Comparison of ENCODE assay signal across 1 cellular context in the genomic region with DNA sequence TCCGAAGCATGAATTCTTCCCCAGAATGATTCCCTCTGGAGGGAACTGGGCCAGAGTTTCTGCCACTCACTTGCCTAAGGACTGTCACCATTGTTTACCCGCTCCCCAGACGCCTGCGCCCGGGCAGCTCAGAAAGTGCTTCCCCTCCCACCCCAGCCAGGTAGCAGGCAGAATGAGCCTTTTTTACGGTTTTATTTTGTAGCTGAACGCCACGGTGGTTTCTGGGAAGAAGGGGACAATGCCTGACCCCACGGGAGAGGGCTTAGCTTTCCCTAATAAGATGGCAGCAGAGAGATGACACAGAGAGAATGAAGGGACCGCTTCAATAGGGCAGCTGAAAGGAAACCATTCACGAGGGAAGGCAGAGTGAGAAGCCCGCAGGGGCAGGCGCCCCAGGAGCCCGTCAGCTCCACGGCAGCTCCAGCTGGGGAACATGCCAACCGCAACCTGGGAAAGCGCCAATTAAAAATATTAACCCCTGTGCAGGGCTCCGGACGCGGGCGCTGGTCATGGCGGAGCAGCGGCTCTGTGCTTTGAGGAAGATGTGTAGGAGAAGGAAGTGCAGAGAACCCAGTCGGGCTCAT.
TF ChIP-seq lines count a peak whose summit lies in the region.

No MANE protein-coding gene starts in this region.

TF ChIP-seq in HepG2, 621 proteins besides CTCF, POLR2A, EP300 and RAD21 (continued from another document):
- TF ChIP-seq, protein P1, sequence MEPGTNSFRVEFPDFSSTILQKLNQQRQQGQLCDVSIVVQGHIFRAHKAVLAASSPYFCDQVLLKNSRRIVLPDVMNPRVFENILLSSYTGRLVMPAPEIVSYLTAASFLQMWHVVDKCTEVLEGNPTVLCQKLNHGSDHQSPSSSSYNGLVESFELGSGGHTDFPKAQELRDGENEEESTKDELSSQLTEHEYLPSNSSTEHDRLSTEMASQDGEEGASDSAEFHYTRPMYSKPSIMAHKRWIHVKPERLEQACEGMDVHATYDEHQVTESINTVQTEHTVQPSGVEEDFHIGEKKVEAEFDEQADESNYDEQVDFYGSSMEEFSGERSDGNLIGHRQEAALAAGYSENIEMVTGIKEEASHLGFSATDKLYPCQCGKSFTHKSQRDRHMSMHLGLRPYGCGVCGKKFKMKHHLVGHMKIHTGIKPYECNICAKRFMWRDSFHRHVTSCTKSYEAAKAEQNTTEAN (CRISPR knock-in tag; conservative IDR thresholded peaks at IDR 0.05): no peak
- TF ChIP-seq, protein P2, sequence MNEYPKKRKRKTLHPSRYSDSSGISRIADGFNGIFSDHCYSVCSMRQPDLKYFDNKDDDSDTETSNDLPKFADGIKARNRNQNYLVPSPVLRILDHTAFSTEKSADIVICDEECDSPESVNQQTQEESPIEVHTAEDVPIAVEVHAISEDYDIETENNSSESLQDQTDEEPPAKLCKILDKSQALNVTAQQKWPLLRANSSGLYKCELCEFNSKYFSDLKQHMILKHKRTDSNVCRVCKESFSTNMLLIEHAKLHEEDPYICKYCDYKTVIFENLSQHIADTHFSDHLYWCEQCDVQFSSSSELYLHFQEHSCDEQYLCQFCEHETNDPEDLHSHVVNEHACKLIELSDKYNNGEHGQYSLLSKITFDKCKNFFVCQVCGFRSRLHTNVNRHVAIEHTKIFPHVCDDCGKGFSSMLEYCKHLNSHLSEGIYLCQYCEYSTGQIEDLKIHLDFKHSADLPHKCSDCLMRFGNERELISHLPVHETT (CRISPR knock-in tag; conservative IDR thresholded peaks at IDR 0.05): no peak
- no peak for TF ChIP-seq RFXAP (CRISPR knock-in tag; IDR thresholded peaks at IDR 0.05; ENCODE audit: borderline replicate concordance)
- TF ChIP-seq TFAP4 (IDR thresholded peaks at IDR 0.05; ENCODE audit: borderline replicate concordance, low read depth): no peak
- TF ChIP-seq ZNF12 (CRISPR knock-in tag; IDR thresholded peaks at IDR 0.05): no peak
- TF ChIP-seq, protein P3, sequence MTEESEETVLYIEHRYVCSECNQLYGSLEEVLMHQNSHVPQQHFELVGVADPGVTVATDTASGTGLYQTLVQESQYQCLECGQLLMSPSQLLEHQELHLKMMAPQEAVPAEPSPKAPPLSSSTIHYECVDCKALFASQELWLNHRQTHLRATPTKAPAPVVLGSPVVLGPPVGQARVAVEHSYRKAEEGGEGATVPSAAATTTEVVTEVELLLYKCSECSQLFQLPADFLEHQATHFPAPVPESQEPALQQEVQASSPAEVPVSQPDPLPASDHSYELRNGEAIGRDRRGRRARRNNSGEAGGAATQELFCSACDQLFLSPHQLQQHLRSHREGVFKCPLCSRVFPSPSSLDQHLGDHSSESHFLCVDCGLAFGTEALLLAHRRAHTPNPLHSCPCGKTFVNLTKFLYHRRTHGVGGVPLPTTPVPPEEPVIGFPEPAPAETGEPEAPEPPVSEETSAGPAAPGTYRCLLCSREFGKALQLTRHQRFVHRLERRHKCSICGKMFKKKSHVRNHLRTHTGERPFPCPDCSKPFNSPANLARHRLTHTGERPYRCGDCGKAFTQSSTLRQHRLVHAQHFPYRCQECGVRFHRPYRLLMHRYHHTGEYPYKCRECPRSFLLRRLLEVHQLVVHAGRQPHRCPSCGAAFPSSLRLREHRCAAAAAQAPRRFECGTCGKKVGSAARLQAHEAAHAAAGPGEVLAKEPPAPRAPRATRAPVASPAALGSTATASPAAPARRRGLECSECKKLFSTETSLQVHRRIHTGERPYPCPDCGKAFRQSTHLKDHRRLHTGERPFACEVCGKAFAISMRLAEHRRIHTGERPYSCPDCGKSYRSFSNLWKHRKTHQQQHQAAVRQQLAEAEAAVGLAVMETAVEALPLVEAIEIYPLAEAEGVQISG (CRISPR knock-in tag; IDR thresholded peaks at IDR 0.05): no peak
- no peak for TF ChIP-seq SUZ12 (IDR thresholded peaks at IDR 0.05; ENCODE audit: low read depth, low read length)
- no peak for TF ChIP-seq HOXD1 (CRISPR knock-in tag; IDR thresholded peaks at IDR 0.05)
- TF ChIP-seq GATAD2A (CRISPR knock-in tag; IDR thresholded peaks at IDR 0.05): no peak
TF ChIP-seq in HepG2: peak in this region for 0.
